In the genomic region with DNA sequence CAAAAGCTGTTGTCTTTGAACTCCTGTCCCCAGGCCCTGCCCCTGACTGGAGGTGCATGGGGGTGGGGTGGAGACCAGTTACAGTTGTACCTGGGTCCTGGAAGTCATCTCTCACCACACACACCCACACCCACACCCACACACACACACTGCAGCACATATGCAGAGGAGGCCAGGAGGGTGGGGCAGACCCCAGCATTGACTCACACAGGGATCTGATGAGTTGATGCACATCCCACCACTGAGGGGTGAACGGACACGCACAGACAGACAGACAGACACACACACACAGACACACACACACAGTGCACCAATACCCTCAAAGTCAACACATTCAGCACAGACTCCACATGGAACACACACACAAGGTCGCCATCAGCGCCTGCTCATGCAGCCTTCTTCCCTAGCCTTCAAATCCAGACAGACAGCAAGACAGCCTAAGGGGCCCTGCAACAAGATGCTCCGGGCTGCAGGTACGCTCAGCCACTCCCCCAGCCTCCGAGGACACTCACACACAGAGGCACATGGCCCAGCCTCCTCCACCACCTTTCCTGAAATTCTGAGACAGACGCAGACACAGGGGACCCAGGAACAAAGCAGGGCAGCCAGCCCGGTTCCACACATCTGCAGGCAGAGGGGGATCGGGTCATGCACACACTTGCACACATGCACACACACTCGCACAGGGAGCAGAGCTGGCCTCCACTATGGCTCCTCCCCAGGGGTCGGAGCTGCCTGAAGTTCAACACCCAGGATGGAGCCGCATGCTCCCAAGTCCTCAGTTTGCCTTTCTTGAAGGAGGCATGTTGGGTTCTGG, we compare ENCODE assay signal across 13 cellular contexts. TPM values are rescaled to one million over a fixed set of nuclear protein-coding genes. Genes with fewer than 3 reads are reported as not detected.
DNase-seq lines count a peak whose midpoint lies in the region; ATAC-seq and TF ChIP-seq lines count a peak whose summit lies in the region.
"Had no signal": no experiment of that assay in that cellular context is flagged by ENCODE, and none has a peak within 500 bp of the region (broad histone marks: within the 10 kb centered on the region; RNA-seq: fewer than 3 reads in every experiment).

No MANE protein-coding gene starts in this region.

- no peak overlapping the region for H2AFZ ChIP-seq in mesenchymal stem cell (ENCODE audit: low read depth, low read length)

- no peak overlapping the region for H4K8ac ChIP-seq in mesenchymal stem cell (ENCODE audit: low read length)

- no peak for TF ChIP-seq EP300 in sigmoid colon (IDR thresholded peaks at IDR 0.05)

- DNase-seq in stimulated activated naive CD8-positive, alpha-beta T cell treated with anti-CD3 and anti-CD28 coated beads, Interleukin-15, amount 100 ng/mL, for 72 hours: no peak
- DNase-seq in stimulated activated naive CD8-positive, alpha-beta T cell treated with anti-CD3 and anti-CD28 coated beads, Interleukin-15, Interleukin-2, amounts not matched to agents 100 U/mL and 50 U/mL, for 24 hours: no peak
- peak; percentile 54 to 59 for DNase-seq in activated CD4-positive, alpha-beta T cell treated with anti-CD3 and anti-CD28 coated beads, Interleukin-2, amount 50 U/mL, for 4 hours
- DNase-seq in mesenchymal stem cell (no peak), NCI-H345 (lab: John Stamatoyannopoulos, UW) (no peak), body of pancreas (no peak), sigmoid colon (no peak)
- DNase-seq: CD4-positive, alpha-beta T cell; central memory CD4-positive, alpha-beta T cell; foreskin melanocyte had no signal

- H3K27ac ChIP-seq in mesenchymal stem cell (ENCODE audit: low read length, poor library complexity, severe bottlenecking) (no peak overlapping the region), body of pancreas (no peak overlapping the region), sigmoid colon (no peak overlapping the region)
- H3K27ac ChIP-seq: skin epidermis, tibial nerve had no signal

- no peak overlapping the region for H2AK5ac ChIP-seq in mesenchymal stem cell (ENCODE audit: low read length, severe bottlenecking)

- H3K9me3 Mint-ChIP-seq in stimulated activated naive CD8-positive, alpha-beta T cell treated with anti-CD3 and anti-CD28 coated beads, Interleukin-15, amount 100 ng/mL, for 72 hours: no peaks in the 10 kb centered on the region
- H3K9me3 Mint-ChIP-seq: CD4-positive, alpha-beta T cell had no signal

- no peaks in the 10 kb centered on the region for H3K79me1 ChIP-seq in mesenchymal stem cell (replicated peaks; ENCODE audit: low read length, poor library complexity, severe bottlenecking)

- no peak overlapping the region for H3K18ac ChIP-seq in mesenchymal stem cell (ENCODE audit: low read depth in 1 of 2, low read length in 2 of 2)

- H3K36me3 ChIP-seq in mesenchymal stem cell (ENCODE audit: control insufficient read depth in 1 of 2, insufficient read depth in 2 of 2, low read depth in 1 of 2, low read length in 2 of 2): no peaks in the 10 kb centered on the region
- H3K36me3 ChIP-seq in body of pancreas (replicated peaks in 1 of 2; ENCODE audit: insufficient read depth in 1 of 2, low read depth in 2 of 2): no peaks in the 10 kb centered on the region
- no peaks in the 10 kb centered on the region for H3K36me3 ChIP-seq in sigmoid colon
- H3K36me3 ChIP-seq: tibial nerve had no signal

- TF ChIP-seq CTCF in body of pancreas (IDR thresholded peaks at IDR 0.05) (no peak), sigmoid colon (IDR thresholded peaks at IDR 0.05) (no peak)

- peaks cover 82% of the 10 kb centered on the region for H3K27me3 Mint-ChIP-seq in stimulated activated naive CD8-positive, alpha-beta T cell treated with anti-CD3 and anti-CD28 coated beads, Interleukin-15, amount 100 ng/mL, for 72 hours

- no peak overlapping the region for H2BK15ac ChIP-seq in mesenchymal stem cell (ENCODE audit: low read depth, poor library complexity, severe bottlenecking)

- no peak overlapping the region for H3K4ac ChIP-seq in mesenchymal stem cell (ENCODE audit: low read depth in 1 of 2, low read length in 2 of 2)

- H2BK120ac ChIP-seq in mesenchymal stem cell (ENCODE audit: low read depth, low read length): no peak overlapping the region

- WGBS in mesenchymal stem cell: 68% methylated on average over 13 of the region's 13 CpGs
- 36 to 77% methylated on average over 5 to 13 of the region's 13 CpGs for WGBS in body of pancreas, 2 donors
- 21 to 49% methylated on average over 13 of the region's 13 CpGs for whole genome bisulfite sequencing in sigmoid colon, 2 donors

- no peak overlapping the region for H3K4me3 ChIP-seq in mesenchymal stem cell (ENCODE audit: insufficient read depth in 1 of 2, low read depth in 1 of 2, low read length in 2 of 2)
- H3K4me3 ChIP-seq in body of pancreas: no peak overlapping the region
- no peak overlapping the region for H3K4me3 ChIP-seq in sigmoid colon
- H3K4me3 ChIP-seq: skin epidermis, tibial nerve had no signal

- H3K14ac ChIP-seq in mesenchymal stem cell (ENCODE audit: low read length in 2 of 2): no peak overlapping the region

- H2BK12ac ChIP-seq in mesenchymal stem cell (ENCODE audit: low read length in 2 of 2): no peak overlapping the region

- peak overlapping the region; percentile 48 for H4K91ac ChIP-seq in mesenchymal stem cell (ENCODE audit: low read length)

- no peak overlapping the region for H3K4me2 ChIP-seq in mesenchymal stem cell (ENCODE audit: low read length, poor library complexity, severe bottlenecking)

- H3K4me1 ChIP-seq in mesenchymal stem cell (ENCODE audit: control insufficient read depth, insufficient read depth, low read depth, low read length) (peaks cover 5% of the 10 kb centered on the region), body of pancreas (peaks cover 16% of the 10 kb centered on the region), sigmoid colon (peaks cover 0 to 9% (median 6%) of the 10 kb centered on the region in 4 donors)

- no peak overlapping the region for H3K4me3 Mint-ChIP-seq in stimulated activated naive CD8-positive, alpha-beta T cell treated with anti-CD3 and anti-CD28 coated beads, Interleukin-15, amount 100 ng/mL, for 72 hours
- H3K4me3 Mint-ChIP-seq: CD4-positive, alpha-beta T cell had no signal

- H3K27ac Mint-ChIP-seq in stimulated activated naive CD8-positive, alpha-beta T cell treated with anti-CD3 and anti-CD28 coated beads, Interleukin-15, amount 100 ng/mL, for 72 hours: no peak overlapping the region
- H3K27ac Mint-ChIP-seq: CD4-positive, alpha-beta T cell had no signal

- H3K9me3 ChIP-seq in mesenchymal stem cell (ENCODE audit: control insufficient read depth, low read length) (no peaks in the 10 kb centered on the region), body of pancreas (no peaks in the 10 kb centered on the region), sigmoid colon (no peaks in the 10 kb centered on the region)
- H3K9me3 ChIP-seq: tibial nerve had no signal

- peak overlapping the region in 1 of 2 experiments; percentile 69 for H3K23ac ChIP-seq in mesenchymal stem cell (ENCODE audit: low read length in 2 of 2)

- H2BK5ac ChIP-seq in mesenchymal stem cell (ENCODE audit: low read depth, low read length, poor library complexity, severe bottlenecking): no peak overlapping the region

- H3K4me1 Mint-ChIP-seq in stimulated activated naive CD8-positive, alpha-beta T cell treated with anti-CD3 and anti-CD28 coated beads, Interleukin-15, amount 100 ng/mL, for 72 hours: peaks cover 23% of the 10 kb centered on the region

- no peak overlapping the region for H3K9ac ChIP-seq in mesenchymal stem cell (ENCODE audit: low read length)

- intact Hi-C loops in body of pancreas (cut with DNase I): no loop called here
- intact Hi-C loops in sigmoid colon (cut with DNase I): no loop called here

- ATAC-seq in stimulated activated naive CD8-positive, alpha-beta T cell treated with anti-CD3 and anti-CD28 coated beads, Interleukin-15, amount 100 ng/mL, for 72 hours: peak; percentile 30
- ATAC-seq in stimulated activated naive CD8-positive, alpha-beta T cell treated with anti-CD3 and anti-CD28 coated beads, Interleukin-15, Interleukin-2, amounts not matched to agents 100 U/mL and 50 U/mL, for 24 hours: no peak
- ATAC-seq in GM21381 (IDR thresholded peaks at IDR 0.05; ENCODE audit: unreplicated experiment) (no peak), body of pancreas (no peak)

- H3K27me3 ChIP-seq in mesenchymal stem cell (ENCODE audit: control insufficient read depth in 1 of 2, insufficient read depth in 1 of 2, low read length in 2 of 2) (peaks cover 65 to 94% of the 10 kb centered on the region in 2 experiments), body of pancreas (no peaks in the 10 kb centered on the region), sigmoid colon (peaks cover 14 to 97% (median 46%) of the 10 kb centered on the region in 3 donors)

- TF ChIP-seq POLR2A in body of pancreas (IDR thresholded peaks at IDR 0.05) (no peak), sigmoid colon (IDR thresholded peaks at IDR 0.05) (no peak)

RNA-seq across cellular contexts. Expression of a gene that starts 26.5 kb away (rescaled TPM):
- polyA plus RNA-seq in mesenchymal stem cell (2013, experiment 1 of 2): 0.06 TPM
- under 0.01 TPM for polyA plus RNA-seq in mesenchymal stem cell (2013, experiment 2 of 2)
- total RNA-seq in body of pancreas: 10 to 100 TPM in 1 of 2 donors, 1 to 10 TPM in 1; 8.6 to 12.2 TPM
- 1 to 10 TPM in 3 of 4 donors, under 1 TPM in 1; 0.66 to 3.6 (median 1.6) TPM for total RNA-seq in sigmoid colon
- 1 to 10 TPM; 4.2 to 8.4 (median 6.6) TPM for polyA plus RNA-seq in sigmoid colon
- total RNA-seq: CD4-positive, alpha-beta T cell had no signal

RNA-seq across cellular contexts. Expression of a gene that starts 45.8 kb away (rescaled TPM):
- polyA plus RNA-seq in mesenchymal stem cell (2013, experiment 1 of 2): not detected
- 0.03 TPM for polyA plus RNA-seq in mesenchymal stem cell (2013, experiment 2 of 2)
- total RNA-seq in body of pancreas: 1 to 10 TPM; 1.6 to 2.9 TPM
- 1 to 10 TPM in 2 of 4 donors, under 1 TPM in 2; 0.71 to 4.4 (median 1.3) TPM for total RNA-seq in sigmoid colon
- 1 to 10 TPM in 1 of 3 donors, not detected in 2; 1.1 TPM for polyA plus RNA-seq in sigmoid colon
- total RNA-seq: CD4-positive, alpha-beta T cell had no signal

Comparison
In these comparisons a context has a peak if more than half of its experiments do, and no peak if none do; other contexts are left out.
1. DNase-seq: peak in activated CD4-positive, alpha-beta T cell treated with anti-CD3 and anti-CD28 coated beads, Interleukin-2, amount 50 U/mL, for 4 hours (2 of 2); none in stimulated activated naive CD8-positive, alpha-beta T cell treated with anti-CD3 and anti-CD28 coated beads, Interleukin-15, amount 100 ng/mL, for 72 hours (0 of 2), stimulated activated naive CD8-positive, alpha-beta T cell treated with anti-CD3 and anti-CD28 coated beads, Interleukin-15, Interleukin-2, amounts not matched to agents 100 U/mL and 50 U/mL, for 24 hours (single experiment), mesenchymal stem cell (single experiment), NCI-H345 (single experiment), body of pancreas (0 of 4) and sigmoid colon (single experiment).